29 cellular contexts compared by ENCODE assay signal in the genomic region with DNA sequence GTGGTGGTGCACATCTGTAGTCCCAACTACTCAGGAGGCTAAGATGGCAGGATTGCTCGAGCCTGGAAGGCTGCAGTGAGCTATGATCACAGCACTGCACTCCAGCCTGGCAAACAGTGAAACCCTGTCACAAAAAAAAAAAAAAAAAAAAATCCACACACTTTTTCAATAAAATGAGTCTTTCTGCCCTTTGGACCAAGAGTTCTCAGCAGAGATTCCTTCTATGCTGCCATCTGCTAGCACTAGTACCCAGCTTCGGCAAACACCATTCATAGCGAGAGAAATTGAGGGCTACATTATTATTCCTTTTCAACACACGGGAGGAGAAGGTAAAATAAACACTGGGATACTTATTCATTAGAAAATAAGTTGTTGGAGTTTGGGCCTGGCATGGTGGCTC.
"Had no signal": no experiment of that assay in that cellular context is flagged by ENCODE, and none has a peak within 500 bp of the region (broad histone marks: within the 10 kb centered on the region; RNA-seq: fewer than 3 reads in every experiment).

No MANE protein-coding gene starts in this region.

- H3K36me3 ChIP-seq: ascending aorta, cardiac muscle cell had no signal

- H3K27me3 ChIP-seq: ascending aorta, cardiac muscle cell had no signal

- H3K4me3 ChIP-seq: ascending aorta, cardiac muscle cell had no signal

- ATAC-seq: activated CD8-positive, alpha-beta memory T cell treated with anti-CD3 and anti-CD28 coated beads, Interleukin-2, amount 10 ng/mL, durations not matched to agents 7 days and 5 days; activated CD8-positive, alpha-beta T cell treated with anti-CD3 and anti-CD28 coated beads, Interleukin-2, amount 10 ng/mL, durations not matched to agents 7 days and 5 days; activated naive CD8-positive, alpha-beta T cell treated with anti-CD3 and anti-CD28 coated beads, Interleukin-2, amount 50 U/mL, for 24 hours had no signal

- DNase-seq: activated B cell treated with CpG ODN at 0.5 μM for 24 hours; activated CD4-positive, alpha-beta memory T cell treated with anti-CD3 and anti-CD28 coated beads for 36 hours; activated CD4-positive, alpha-beta T cell treated with anti-CD3 and anti-CD28 coated beads for 4 hours; activated CD4-positive, alpha-beta T cell treated with anti-CD3 and anti-CD28 coated beads, Interleukin-2, amount 10 ng/mL, durations not matched to agents 24 days and 14 days; activated CD4-positive, alpha-beta T cell treated with anti-CD3 and anti-CD28 coated beads, Interleukin-2, amount 50 U/mL, for 1 hour; activated CD4-positive, alpha-beta T cell treated with anti-CD3 and anti-CD28 coated beads, Interleukin-2, amount 50 U/mL, for 4 hours; activated CD4-positive, CD25-positive, alpha-beta regulatory T cell treated with anti-CD3 and anti-CD28 coated beads, Interleukin-2, amount 50 U/mL, for 72 hours; activated CD8-positive, alpha-beta memory T cell treated with anti-CD3 and anti-CD28 coated beads for 24 hours; activated CD8-positive, alpha-beta memory T cell treated with anti-CD3 and anti-CD28 coated beads, Interleukin-2, amount 10 ng/mL, durations not matched to agents 7 days and 5 days; activated CD8-positive, alpha-beta memory T cell treated with anti-CD3 and anti-CD28 coated beads, Interleukin-2, amount 50 U/mL, for 48 hours; activated CD8-positive, alpha-beta T cell treated with anti-CD3 and anti-CD28 coated beads, Interleukin-2, amount 10 ng/mL, durations not matched to agents 7 days and 5 days; activated effector memory CD4-positive, alpha-beta T cell treated with Interleukin-2 at 50 U/mL for 16 hours; activated gamma-delta T cell; activated naive CD4-positive, alpha-beta T cell treated with anti-CD3 and anti-CD28 coated beads, Interleukin-2, amount 10 ng/mL, durations not matched to agents 7 days and 5 days; activated naive CD4-positive, alpha-beta T cell treated with Interleukin-2 at 50 U/mL for 16 hours; activated naive CD8-positive, alpha-beta T cell treated with anti-CD3 and anti-CD28 coated beads, Interleukin-2, amount 10 ng/mL, durations not matched to agents 7 days and 5 days; activated naive CD8-positive, alpha-beta T cell treated with anti-CD3 and anti-CD28 coated beads, Interleukin-2, amount 50 U/mL, for 24 hours; activated T-cell treated with anti-CD3 and anti-CD28 coated beads, Interleukin-2, amount 50 U/mL, for 24 hours; activated T-cell treated with anti-CD3 and anti-CD28 coated beads, Interleukin-2, amount 50 U/mL, for 48 hours; amygdala; anterior cingulate cortex; caudate nucleus; cerebellar nuclear complex; T-helper 1 cell; T-helper 2 cell; T-helper 9 cell had no signal

- H3K9me3 ChIP-seq: ascending aorta had no signal

- H3K4me1 ChIP-seq: ascending aorta had no signal

- H3K27ac ChIP-seq: ascending aorta, cardiac muscle cell, VCaP had no signal
